Comparison of ENCODE assay signal across 10 cellular contexts in the genomic region with DNA sequence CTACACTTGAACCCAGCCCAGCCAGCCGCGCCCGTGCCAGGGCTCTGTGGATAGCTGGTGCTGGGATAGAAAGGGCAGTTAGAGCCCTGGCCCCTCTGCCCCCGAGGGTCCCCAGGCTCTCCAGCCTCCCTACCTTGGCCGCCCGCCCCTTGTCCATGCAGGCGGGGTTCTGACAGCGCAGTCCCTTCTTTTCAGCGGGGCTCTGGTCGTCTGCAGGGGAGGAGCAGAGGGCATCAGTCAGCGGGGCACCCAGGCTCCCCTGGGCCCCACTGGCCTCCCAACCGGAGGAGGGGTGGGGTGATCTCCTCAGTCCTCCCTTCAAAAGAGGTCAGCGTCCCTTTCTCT. TPM values are rescaled to one million over a fixed set of nuclear protein-coding genes. Genes with fewer than 3 reads are reported as not detected.
DNase-seq lines count a peak whose midpoint lies in the region; TF ChIP-seq lines count a peak whose summit lies in the region.
"Had no signal": no experiment of that assay in that cellular context is flagged by ENCODE, and none has a peak within 500 bp of the region (broad histone marks: within the 10 kb centered on the region; RNA-seq: fewer than 3 reads in every experiment).

No MANE protein-coding gene starts in this region.

- no peak overlapping the region for H2AFZ ChIP-seq in ACC112 (ENCODE audit: low read length, unreplicated experiment)

- no peak for TF ChIP-seq CTCF in HFFc6 (IDR thresholded peaks at IDR 0.05)

- no peak overlapping the region for H3K27ac ChIP-seq in ACC112 (ENCODE audit: low read depth, low read length)
- peak overlapping the region; percentile 42 for H3K27ac ChIP-seq in cingulate gyrus (ENCODE audit: low read depth, low read length)
- no peak overlapping the region for H3K27ac ChIP-seq in mesodermal cell (ENCODE audit: low read depth, low read length, severe bottlenecking)

- peak overlapping the region; percentile 77 for H3K4me3 Mint-ChIP-seq in HFFc6

- H3K4me3 ChIP-seq in ACC112 (ENCODE audit: low read depth, low read length) (peak overlapping the region; percentile 96), mesodermal cell (ENCODE audit: extremely low read depth, insufficient read depth, low read length, poor library complexity, severe bottlenecking) (peak overlapping the region; percentile 60)

- H3K36me3 ChIP-seq in ACC112 (ENCODE audit: insufficient read depth, low read length): no peaks in the 10 kb centered on the region
- H3K36me3 ChIP-seq in mesodermal cell (ENCODE audit: control insufficient read depth, insufficient read depth, low read length): no peaks in the 10 kb centered on the region

- no peak for DNase-seq in HFFc6
- DNase-seq in NCI-H446 treated with DMSO at 0.1 percent for 48 hours (lab: John Stamatoyannopoulos, UW): no peak
- no peak for DNase-seq in retina
- no peak for DNase-seq in T-helper 1 cell
- DNase-seq in NCI-H2196 (lab: John Stamatoyannopoulos, UW; ENCODE audit: unreplicated experiment): no peak
- DNase-seq: activated CD4-positive, CD25-positive, alpha-beta regulatory T cell treated with anti-CD3 and anti-CD28 coated beads, Interleukin-2, amount 50 U/mL, for 72 hours; DMS153 had no signal

- H3K9me3 ChIP-seq in mesodermal cell (ENCODE audit: control insufficient read depth, low read length): no peaks in the 10 kb centered on the region

- H3K4me1 Mint-ChIP-seq in HFFc6 (ENCODE audit: low read depth): peaks cover 19% of the 10 kb centered on the region

- no peaks in the 10 kb centered on the region for H3K36me3 Mint-ChIP-seq in HFFc6 (ENCODE audit: low read depth)

- no peaks in the 10 kb centered on the region for H3K27me3 ChIP-seq in ACC112 (ENCODE audit: insufficient read depth, low read length)

- H3K27me3 Mint-ChIP-seq in HFFc6 (ENCODE audit: insufficient read depth): peaks cover 11% of the 10 kb centered on the region

- peaks cover 12% of the 10 kb centered on the region for H3K79me2 ChIP-seq in ACC112 (ENCODE audit: control insufficient read depth, insufficient read depth, low read length, unreplicated experiment)

- H3K9me3 Mint-ChIP-seq in HFFc6: no peaks in the 10 kb centered on the region

- no peak overlapping the region for H3K27ac Mint-ChIP-seq in HFFc6

- WGBS in mesodermal cell (ENCODE audit: insufficient coverage in 2 of 2), 2 experiments: 30 to 43% methylated on average over 6 to 13 of the region's 13 CpGs

- H3K4me1 ChIP-seq in ACC112 (ENCODE audit: control insufficient read depth, insufficient read depth, low read length, unreplicated experiment) (peaks cover 52% of the 10 kb centered on the region), mesodermal cell (ENCODE audit: control insufficient read depth, insufficient read depth, low read length, poor library complexity, severe bottlenecking) (peaks cover 22% of the 10 kb centered on the region)

RNA-seq across cellular contexts. Expression of a gene that starts 4.9 kb away (rescaled TPM):
- total RNA-seq in HFFc6 (2021; fragmentation: NEBNext Ultra II Directional; extraction: Animal tissue kit (Norgen Biotek cat#: 25700)): 1 to 10 TPM; 6.4 to 7.2 (median 6.6) TPM
- polyA plus RNA-seq in mesodermal cell (2013, experiment 1 of 2): 27.1 TPM
- polyA plus RNA-seq in mesodermal cell (2013, experiment 2 of 2): 23.0 TPM

RNA-seq across cellular contexts. Expression of a gene that starts 30.4 kb away (rescaled TPM):
- total RNA-seq in HFFc6 (2021; fragmentation: NEBNext Ultra II Directional; extraction: Animal tissue kit (Norgen Biotek cat#: 25700)): 1 to 10 TPM; 1.8 to 3.2 (median 2.7) TPM
- 30.6 TPM for polyA plus RNA-seq in mesodermal cell (2013, experiment 1 of 2)
- 24.6 TPM for polyA plus RNA-seq in mesodermal cell (2013, experiment 2 of 2)

RNA-seq across cellular contexts. Expression of a gene that starts 58.0 kb away (rescaled TPM):
- 10 to 100 TPM; 26.4 to 36.4 (median 33.4) TPM for total RNA-seq in HFFc6 (2021; fragmentation: NEBNext Ultra II Directional; extraction: Animal tissue kit (Norgen Biotek cat#: 25700))
- 10.1 TPM for polyA plus RNA-seq in mesodermal cell (2013, experiment 1 of 2)
- 10.1 TPM for polyA plus RNA-seq in mesodermal cell (2013, experiment 2 of 2)

RNA-seq across cellular contexts. Expression of a gene that starts 58.8 kb away (rescaled TPM):
- total RNA-seq in HFFc6 (2021; fragmentation: NEBNext Ultra II Directional; extraction: Animal tissue kit (Norgen Biotek cat#: 25700)): not detected
- polyA plus RNA-seq in mesodermal cell (2013, experiment 1 of 2): not detected
- polyA plus RNA-seq in mesodermal cell (2013, experiment 2 of 2): 0.15 TPM
